Comparison of ENCODE assay signal across 26 cellular contexts in genomic region chr9:110641350-110641749, GRCh38. TPM values are rescaled to one million over a fixed set of nuclear protein-coding genes. Genes with fewer than 3 reads are reported as not detected.
A peak's percentile ranks its signal among the peaks of the same experiment; 100 is the strongest.
DNase-seq lines count a peak whose midpoint lies in the region; ATAC-seq lines count a peak whose summit lies in the region.
"Had no signal": no experiment of that assay in that cellular context is flagged by ENCODE, and none has a peak within 500 bp of the region (broad histone marks: within the 10 kb centered on the region; RNA-seq: fewer than 3 reads in every experiment).

No MANE protein-coding gene starts in this region.

- DNase-seq in M059J (ENCODE audit: low read depth) (peak; percentile 41), adipocyte (ENCODE audit: low read depth) (peak; percentile 52), fibroblast of gingiva (ENCODE audit: low read depth) (peak; percentile 38), DMS53 (lab: John Stamatoyannopoulos, UW) (no peak), nucleus accumbens (lab: John Stamatoyannopoulos, UW) (no peak)
- DNase-seq: activated CD4-positive, alpha-beta T cell treated with anti-CD3 and anti-CD28 coated beads, Interleukin-2, amount 10 ng/mL, durations not matched to agents 24 days and 14 days; activated gamma-delta T cell treated with Interleukin-2 at 50 U/mL for 16 hours; activated naive CD8-positive, alpha-beta T cell treated with anti-CD3 and anti-CD28 coated beads, Interleukin-2, amount 50 U/mL, for 24 hours; activated T-cell treated with anti-CD3 and anti-CD28 coated beads, Interleukin-2, amount 50 U/mL, for 4 hours; brain microvascular endothelial cell; Calu3; effector memory CD4-positive, alpha-beta T cell; KG1; left ventricle myocardium inferior; Right ventricle myocardium superior; stimulated activated naive CD8-positive, alpha-beta T cell treated with anti-CD3 and anti-CD28 coated beads, Interleukin-15, Interleukin-2, amounts not matched to agents 100 U/mL and 50 U/mL, for 24 hours; SW 1271; T-helper 9 cell; uterus; WERI-Rb-1 had no signal

- H3K9me3 ChIP-seq in adipocyte (ENCODE audit: control insufficient read depth, low read length): peaks cover 7% of the 10 kb centered on the region
- H3K9me3 ChIP-seq: uterus had no signal

- H3K9ac ChIP-seq in adipocyte (ENCODE audit: low read length): peak overlapping the region; percentile 29

- no peak for ATAC-seq in HG02610 (IDR thresholded peaks at IDR 0.05; ENCODE audit: unreplicated experiment)
- ATAC-seq: activated naive CD8-positive, alpha-beta T cell treated with anti-CD3 and anti-CD28 coated beads, Interleukin-2, amount 50 U/mL, for 24 hours; activated T-cell treated with anti-CD3 and anti-CD28 coated beads, Interleukin-2, amount 50 U/mL, for 4 hours; stimulated activated naive CD8-positive, alpha-beta T cell treated with anti-CD3 and anti-CD28 coated beads, Interleukin-15, Interleukin-2, amounts not matched to agents 100 U/mL and 50 U/mL, for 24 hours had no signal

- H3K4me3 ChIP-seq in adipocyte (ENCODE audit: low read length): peak overlapping the region; percentile 31
- H3K4me3 ChIP-seq: left ventricle myocardium inferior, uterus had no signal

- H3K27me3 ChIP-seq in adipocyte (replicated peaks; ENCODE audit: control insufficient read depth, insufficient read depth, low read length): no peaks in the 10 kb centered on the region
- H3K27me3 ChIP-seq: brain microvascular endothelial cell, uterus had no signal

- H3K27ac ChIP-seq in temporal lobe (ENCODE audit: low read depth, low read length): peak overlapping the region; percentile 63
- H3K27ac ChIP-seq: brain microvascular endothelial cell, left ventricle myocardium inferior, uterus, WERI-Rb-1 had no signal

- H3K4me1 ChIP-seq in adipocyte (ENCODE audit: control insufficient read depth, insufficient read depth, low read length): peaks cover 10% of the 10 kb centered on the region
- H3K4me1 ChIP-seq: left ventricle myocardium inferior, uterus had no signal

- H3K36me3 ChIP-seq in adipocyte (ENCODE audit: control insufficient read depth, insufficient read depth, low read length, severe bottlenecking): no peaks in the 10 kb centered on the region
- H3K36me3 ChIP-seq: brain microvascular endothelial cell, left ventricle myocardium inferior, uterus, WERI-Rb-1 had no signal

RNA-seq across cellular contexts. Expression of gene MUSK, which starts 27.2 kb away (rescaled TPM):
- 0.15 and 0.59 TPM in 2 replicates for total RNA-seq in M059J (2014; rRNA removed; shearing (Covaris generic))
- total RNA-seq in temporal lobe: 0.25 TPM
- total RNA-seq: activated CD4-positive, alpha-beta T cell treated with anti-CD3 and anti-CD28 coated beads, Interleukin-2, amount 10 ng/mL, durations not matched to agents 24 days and 14 days; activated T-cell treated with anti-CD3 and anti-CD28 coated beads, Interleukin-2, amount 50 U/mL, for 4 hours; Calu3; Daoy; H4; HT1080; mesenteric fat pad had no signal

Comparison
In these comparisons a context has a peak if more than half of its experiments do, and no peak if none do; other contexts are left out.
1. DNase-seq: peak in M059J (single experiment), adipocyte (single experiment) and fibroblast of gingiva (single experiment); none in DMS53 (single experiment) and nucleus accumbens (0 of 56).